Comparison of ENCODE assay signal across 8 cellular contexts in genomic region chr19:4403005-4403761, GRCh38. TPM values are rescaled to one million over a fixed set of nuclear protein-coding genes. Genes with fewer than 3 reads are reported as not detected.
DNase-seq lines count a peak whose midpoint lies in the region; ATAC-seq and TF ChIP-seq lines count a peak whose summit lies in the region.

No MANE protein-coding gene starts in this region.

- WGBS in transverse colon (ENCODE audit: low coverage in 1 of 2), 2 donors: 8% methylated on average over 31 of the region's 32 CpGs; no CpG with 5 or more reads in 1 of the 2 donors

- CTCF ChIA-PET in activated naive CD4-positive, alpha-beta T cell treated with anti-CD3 and anti-CD28 coated beads for 36 hours (lab: Charles Lee): interaction anchor here (1.0 to 1.3 kb wide), 2 partner anchors 33 to 154 kb away, joined by 3 to 4 read pairs; no protein-coding TSS in a partner anchor

- intact Hi-C loops in activated naive CD4-positive, alpha-beta T cell treated with anti-CD3 and anti-CD28 coated beads for 36 hours (cut with micrococcal nuclease): loop anchor here (2.0 to 5.0 kb wide), 3 partner anchors 336 to 641 kb away; partner anchors contain the start of genes APBA3, FEM1A, MRPL54 and ZBTB7A
- intact Hi-C loops in activated T-helper 2 cell treated with anti-CD3 and anti-CD28 coated beads, Interferon-gamma antibody, Interleukin-2, Interleukin-4, amounts not matched to agents 10 μg/mL and 5 μg/mL and 100 μg/mL, durations not matched to agents 14 hours and 24 hours and 36 hours (cut with micrococcal nuclease): loop anchor here (2.0 to 10.0 kb wide), 4 partner anchors 52 to 1219 kb away; partner anchors contain the start of genes SAFB, SAFB2, UBXN6 and YJU2
- intact Hi-C loops in left lung (cut with DNase I): no loop called here
- intact Hi-C loops in transverse colon (cut with DNase I; ENCODE audit: low total_unique reads): no loop called here

- peaks cover 55% of the 10 kb centered on the region for H3K4me1 Mint-ChIP-seq in activated naive CD4-positive, alpha-beta T cell treated with anti-CD3 and anti-CD28 coated beads for 36 hours (ENCODE audit: low read depth)
- peaks cover 38% of the 10 kb centered on the region for H3K4me1 Mint-ChIP-seq in activated T-helper 2 cell treated with anti-CD3 and anti-CD28 coated beads, Interferon-gamma antibody, Interleukin-2, Interleukin-4, amounts not matched to agents 10 μg/mL and 5 μg/mL and 100 μg/mL, durations not matched to agents 14 hours and 24 hours and 36 hours (ENCODE audit: low read depth)

- H3K9me3 Mint-ChIP-seq in activated naive CD4-positive, alpha-beta T cell treated with anti-CD3 and anti-CD28 coated beads for 36 hours: no peaks in the 10 kb centered on the region
- no peaks in the 10 kb centered on the region for H3K9me3 Mint-ChIP-seq in activated T-helper 2 cell treated with anti-CD3 and anti-CD28 coated beads, Interferon-gamma antibody, Interleukin-2, Interleukin-4, amounts not matched to agents 10 μg/mL and 5 μg/mL and 100 μg/mL, durations not matched to agents 14 hours and 24 hours and 36 hours

- H3K27ac ChIP-seq in left lung (peak overlapping the region in 1 of 2 donors; percentile 87), transverse colon (peak overlapping the region; percentile 77 to 95 (median 88))

- H3K36me3 Mint-ChIP-seq in activated naive CD4-positive, alpha-beta T cell treated with anti-CD3 and anti-CD28 coated beads for 36 hours (ENCODE audit: low read depth): peaks cover 30% of the 10 kb centered on the region
- peaks cover 33% of the 10 kb centered on the region for H3K36me3 Mint-ChIP-seq in activated T-helper 2 cell treated with anti-CD3 and anti-CD28 coated beads, Interferon-gamma antibody, Interleukin-2, Interleukin-4, amounts not matched to agents 10 μg/mL and 5 μg/mL and 100 μg/mL, durations not matched to agents 14 hours and 24 hours and 36 hours (ENCODE audit: low read depth)

- no peak for TF ChIP-seq EP300 in transverse colon (IDR thresholded peaks at IDR 0.05; ENCODE audit: low read depth)

- H3K4me3 ChIP-seq in left lung (peak overlapping the region; percentile 66 to 83), transverse colon (peak overlapping the region; percentile 71 to 88 (median 81))

- DNase-seq in activated naive CD4-positive, alpha-beta T cell treated with anti-CD3 and anti-CD28 coated beads for 36 hours: peak; percentile 18
- no peak for DNase-seq in activated naive CD4-positive, alpha-beta T cell treated with Interleukin-2 at 50 U/mL for 16 hours
- DNase-seq in activated T-helper 2 cell treated with anti-CD3 and anti-CD28 coated beads, Interferon-gamma antibody, Interleukin-2, Interleukin-4, amounts not matched to agents 10 μg/mL and 5 μg/mL and 100 μg/mL, durations not matched to agents 14 hours and 24 hours and 36 hours (ENCODE audit: low spot score): no peak
- DNase-seq in left lung (peak in 1 of 2 donors; percentile 53), transverse colon (no peak)

- H3K9me3 ChIP-seq in left lung: no peaks in the 10 kb centered on the region
- no peaks in the 10 kb centered on the region for H3K9me3 ChIP-seq in transverse colon

- ATAC-seq in left lung (no peak), HG02970 (IDR thresholded peaks at IDR 0.05; ENCODE audit: low FRiP score, unreplicated experiment) (no peak), GM21390 (IDR thresholded peaks at IDR 0.05; ENCODE audit: unreplicated experiment) (no peak), HG03442 (IDR thresholded peaks at IDR 0.05; ENCODE audit: unreplicated experiment) (no peak)

- peak overlapping the region; percentile 94 for H3K4me3 Mint-ChIP-seq in activated naive CD4-positive, alpha-beta T cell treated with anti-CD3 and anti-CD28 coated beads for 36 hours
- H3K4me3 Mint-ChIP-seq in activated T-helper 2 cell treated with anti-CD3 and anti-CD28 coated beads, Interferon-gamma antibody, Interleukin-2, Interleukin-4, amounts not matched to agents 10 μg/mL and 5 μg/mL and 100 μg/mL, durations not matched to agents 14 hours and 24 hours and 36 hours (ENCODE audit: low read depth): peak overlapping the region; percentile 96

- H3K27ac Mint-ChIP-seq in activated naive CD4-positive, alpha-beta T cell treated with anti-CD3 and anti-CD28 coated beads for 36 hours: peak overlapping the region; percentile 83
- H3K27ac Mint-ChIP-seq in activated T-helper 2 cell treated with anti-CD3 and anti-CD28 coated beads, Interferon-gamma antibody, Interleukin-2, Interleukin-4, amounts not matched to agents 10 μg/mL and 5 μg/mL and 100 μg/mL, durations not matched to agents 14 hours and 24 hours and 36 hours: peak overlapping the region; percentile 84

- TF ChIP-seq POLR2A in transverse colon (IDR thresholded peaks at IDR 0.05): no peak

- no peaks in the 10 kb centered on the region for H3K27me3 Mint-ChIP-seq in activated naive CD4-positive, alpha-beta T cell treated with anti-CD3 and anti-CD28 coated beads for 36 hours (ENCODE audit: low read depth)
- no peaks in the 10 kb centered on the region for H3K27me3 Mint-ChIP-seq in activated T-helper 2 cell treated with anti-CD3 and anti-CD28 coated beads, Interferon-gamma antibody, Interleukin-2, Interleukin-4, amounts not matched to agents 10 μg/mL and 5 μg/mL and 100 μg/mL, durations not matched to agents 14 hours and 24 hours and 36 hours (ENCODE audit: low read depth)

- H3K36me3 ChIP-seq in left lung: no peaks in the 10 kb centered on the region
- H3K36me3 ChIP-seq in transverse colon: no peaks in the 10 kb centered on the region

- TF ChIP-seq CTCF in left lung (IDR thresholded peaks at IDR 0.05) (no peak), transverse colon (IDR thresholded peaks at IDR 0.05) (no peak)

- in situ Hi-C loops in transverse colon (cut with MboI; ENCODE audit: low pct_ligation_motif_present in 1 of 4, low pct_unique_long_range_greater_than_20kb in 1 of 4, low sequenced_read_pairs in 3 of 4): no loop called here

- H3K4me1 ChIP-seq in left lung (peaks cover 10 to 41% of the 10 kb centered on the region in 2 donors), transverse colon (peaks cover 11 to 40% (median 31%) of the 10 kb centered on the region in 4 donors)

- H3K27me3 ChIP-seq in left lung: no peaks in the 10 kb centered on the region
- H3K27me3 ChIP-seq in transverse colon: no peaks in the 10 kb centered on the region

RNA-seq across cellular contexts. Expression of gene CHAF1A, which starts 0.7 kb away (rescaled TPM):
- 10 to 100 TPM; 57.3 to 65.1 TPM for total RNA-seq in activated naive CD4-positive, alpha-beta T cell treated with anti-CD3 and anti-CD28 coated beads for 36 hours
- 81.9 and 87.8 TPM in 2 replicates for total RNA-seq in activated T-helper 2 cell treated with anti-CD3 and anti-CD28 coated beads, Interferon-gamma antibody, Interleukin-2, Interleukin-4, amounts not matched to agents 10 μg/mL and 5 μg/mL and 100 μg/mL, durations not matched to agents 14 hours and 24 hours and 36 hours
- total RNA-seq in left lung: 10 to 100 TPM; 15.6 to 24.1 TPM
- 10 to 100 TPM in 2 of 4 donors, 1 to 10 TPM in 2; 8.5 to 28.9 (median 11.1) TPM for total RNA-seq in transverse colon

RNA-seq across cellular contexts. Expression of gene SH3GL1, which starts 2.8 kb away (rescaled TPM):
- 10 to 100 TPM; 31.7 to 32.1 TPM for total RNA-seq in activated naive CD4-positive, alpha-beta T cell treated with anti-CD3 and anti-CD28 coated beads for 36 hours
- total RNA-seq in activated T-helper 2 cell treated with anti-CD3 and anti-CD28 coated beads, Interferon-gamma antibody, Interleukin-2, Interleukin-4, amounts not matched to agents 10 μg/mL and 5 μg/mL and 100 μg/mL, durations not matched to agents 14 hours and 24 hours and 36 hours: 49.2 and 56.3 TPM in 2 replicates
- total RNA-seq in left lung: 10 to 100 TPM; 64.6 to 71.8 TPM
- total RNA-seq in transverse colon: 10 to 100 TPM; 16.5 to 63.2 (median 34.2) TPM

RNA-seq across cellular contexts. Expression of gene UBXN6, which starts 54.4 kb away (rescaled TPM):
- 10 to 100 TPM; 28.7 to 36.2 TPM for total RNA-seq in activated naive CD4-positive, alpha-beta T cell treated with anti-CD3 and anti-CD28 coated beads for 36 hours
- total RNA-seq in activated T-helper 2 cell treated with anti-CD3 and anti-CD28 coated beads, Interferon-gamma antibody, Interleukin-2, Interleukin-4, amounts not matched to agents 10 μg/mL and 5 μg/mL and 100 μg/mL, durations not matched to agents 14 hours and 24 hours and 36 hours: 51.7 and 52.8 TPM in 2 replicates
- total RNA-seq in left lung: 10 to 100 TPM; 86.0 to 89.5 TPM
- 100 to 1,000 TPM in 2 of 4 donors, 10 to 100 TPM in 2; 72.2 to 314 (median 132) TPM for total RNA-seq in transverse colon

RNA-seq across cellular contexts. Expression of gene MPND, which starts 59.8 kb away (rescaled TPM):
- total RNA-seq in activated naive CD4-positive, alpha-beta T cell treated with anti-CD3 and anti-CD28 coated beads for 36 hours: 10 to 100 TPM; 16.3 to 18.6 TPM
- 19.3 and 20.2 TPM in 2 replicates for total RNA-seq in activated T-helper 2 cell treated with anti-CD3 and anti-CD28 coated beads, Interferon-gamma antibody, Interleukin-2, Interleukin-4, amounts not matched to agents 10 μg/mL and 5 μg/mL and 100 μg/mL, durations not matched to agents 14 hours and 24 hours and 36 hours
- total RNA-seq in left lung (10 to 100 TPM; 21.9 to 31.3 TPM), transverse colon (10 to 100 TPM; 16.5 to 96.5 (median 33.7) TPM)

Comparison
In these comparisons a context has a peak if more than half of its experiments do, and no peak if none do; other contexts are left out.
1. intact Hi-C loops: an anchor here in activated naive CD4-positive, alpha-beta T cell treated with anti-CD3 and anti-CD28 coated beads for 36 hours (2.0 to 5.0 kb wide) and activated T-helper 2 cell treated with anti-CD3 and anti-CD28 coated beads, Interferon-gamma antibody, Interleukin-2, Interleukin-4, amounts not matched to agents 10 μg/mL and 5 μg/mL and 100 μg/mL, durations not matched to agents 14 hours and 24 hours and 36 hours (2.0 to 10.0 kb wide); none called in left lung and transverse colon.